ENCODE assay signal across 1 cellular context in the genomic region with DNA sequence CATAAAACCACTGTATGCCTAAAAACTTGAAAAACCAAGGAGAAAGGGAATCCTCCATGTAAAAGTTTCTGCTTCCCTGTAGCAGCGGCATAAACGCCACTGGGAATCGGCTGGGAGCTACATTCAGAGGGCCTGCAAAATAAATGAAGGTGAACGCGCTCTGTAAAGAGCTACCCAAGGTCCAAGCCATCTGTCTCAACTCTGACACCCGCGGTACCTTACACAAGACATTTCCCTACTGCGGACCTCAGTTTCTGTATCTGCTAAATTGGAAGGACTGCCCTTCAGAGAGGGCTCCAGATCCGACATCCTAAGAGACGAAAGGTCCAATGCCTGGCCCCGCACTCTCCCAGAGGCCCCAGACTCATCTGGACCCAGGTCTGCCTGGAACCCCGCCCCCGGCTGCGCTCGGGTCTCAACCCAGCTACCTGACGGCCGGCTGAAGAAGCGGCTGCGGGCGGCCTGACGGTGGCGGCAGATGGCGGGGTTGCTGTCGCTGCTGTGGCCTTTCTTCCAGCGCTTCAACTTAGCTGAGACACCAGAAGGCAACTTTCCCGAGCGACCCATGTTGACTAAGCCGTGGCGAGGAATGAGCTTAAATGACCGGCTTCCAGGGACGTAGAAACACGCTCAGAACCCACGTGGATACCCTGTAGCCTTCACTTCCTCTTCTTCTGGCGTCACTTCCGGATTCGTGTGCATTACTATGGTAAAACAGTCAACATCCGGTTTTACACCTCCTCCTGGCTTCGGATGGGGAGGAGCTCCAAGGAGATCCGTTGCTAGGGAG.
A peak's percentile ranks its signal among the peaks of the same experiment; 100 is the strongest.
TF ChIP-seq lines count a peak whose summit lies in the region.

A gene with protein sequence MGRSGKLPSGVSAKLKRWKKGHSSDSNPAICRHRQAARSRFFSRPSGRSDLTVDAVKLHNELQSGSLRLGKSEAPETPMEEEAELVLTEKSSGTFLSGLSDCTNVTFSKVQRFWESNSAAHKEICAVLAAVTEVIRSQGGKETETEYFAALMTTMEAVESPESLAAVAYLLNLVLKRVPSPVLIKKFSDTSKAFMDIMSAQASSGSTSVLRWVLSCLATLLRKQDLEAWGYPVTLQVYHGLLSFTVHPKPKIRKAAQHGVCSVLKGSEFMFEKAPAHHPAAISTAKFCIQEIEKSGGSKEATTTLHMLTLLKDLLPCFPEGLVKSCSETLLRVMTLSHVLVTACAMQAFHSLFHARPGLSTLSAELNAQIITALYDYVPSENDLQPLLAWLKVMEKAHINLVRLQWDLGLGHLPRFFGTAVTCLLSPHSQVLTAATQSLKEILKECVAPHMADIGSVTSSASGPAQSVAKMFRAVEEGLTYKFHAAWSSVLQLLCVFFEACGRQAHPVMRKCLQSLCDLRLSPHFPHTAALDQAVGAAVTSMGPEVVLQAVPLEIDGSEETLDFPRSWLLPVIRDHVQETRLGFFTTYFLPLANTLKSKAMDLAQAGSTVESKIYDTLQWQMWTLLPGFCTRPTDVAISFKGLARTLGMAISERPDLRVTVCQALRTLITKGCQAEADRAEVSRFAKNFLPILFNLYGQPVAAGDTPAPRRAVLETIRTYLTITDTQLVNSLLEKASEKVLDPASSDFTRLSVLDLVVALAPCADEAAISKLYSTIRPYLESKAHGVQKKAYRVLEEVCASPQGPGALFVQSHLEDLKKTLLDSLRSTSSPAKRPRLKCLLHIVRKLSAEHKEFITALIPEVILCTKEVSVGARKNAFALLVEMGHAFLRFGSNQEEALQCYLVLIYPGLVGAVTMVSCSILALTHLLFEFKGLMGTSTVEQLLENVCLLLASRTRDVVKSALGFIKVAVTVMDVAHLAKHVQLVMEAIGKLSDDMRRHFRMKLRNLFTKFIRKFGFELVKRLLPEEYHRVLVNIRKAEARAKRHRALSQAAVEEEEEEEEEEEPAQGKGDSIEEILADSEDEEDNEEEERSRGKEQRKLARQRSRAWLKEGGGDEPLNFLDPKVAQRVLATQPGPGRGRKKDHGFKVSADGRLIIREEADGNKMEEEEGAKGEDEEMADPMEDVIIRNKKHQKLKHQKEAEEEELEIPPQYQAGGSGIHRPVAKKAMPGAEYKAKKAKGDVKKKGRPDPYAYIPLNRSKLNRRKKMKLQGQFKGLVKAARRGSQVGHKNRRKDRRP (N-terminal part only) (minus strand): TSS at position 676 of the 790 bp plus-strand sequence. CDS start 109 bp downstream, at position 567.

TF ChIP-seq in PFSK-1, 5 proteins besides CTCF, POLR2A, EP300 and RAD21 (continued from another document):
- TF ChIP-seq SIN3A (IDR thresholded peaks at IDR 0.05; ENCODE audit: borderline replicate concordance, insufficient read depth, low read length) (peak; percentile 100), FOXP2 (optimal IDR thresholded peaks at IDR 0.05; ENCODE audit: borderline replicate concordance, extremely low read depth, extremely low read length, insufficient read depth) (no peak)
